In the genomic region with DNA sequence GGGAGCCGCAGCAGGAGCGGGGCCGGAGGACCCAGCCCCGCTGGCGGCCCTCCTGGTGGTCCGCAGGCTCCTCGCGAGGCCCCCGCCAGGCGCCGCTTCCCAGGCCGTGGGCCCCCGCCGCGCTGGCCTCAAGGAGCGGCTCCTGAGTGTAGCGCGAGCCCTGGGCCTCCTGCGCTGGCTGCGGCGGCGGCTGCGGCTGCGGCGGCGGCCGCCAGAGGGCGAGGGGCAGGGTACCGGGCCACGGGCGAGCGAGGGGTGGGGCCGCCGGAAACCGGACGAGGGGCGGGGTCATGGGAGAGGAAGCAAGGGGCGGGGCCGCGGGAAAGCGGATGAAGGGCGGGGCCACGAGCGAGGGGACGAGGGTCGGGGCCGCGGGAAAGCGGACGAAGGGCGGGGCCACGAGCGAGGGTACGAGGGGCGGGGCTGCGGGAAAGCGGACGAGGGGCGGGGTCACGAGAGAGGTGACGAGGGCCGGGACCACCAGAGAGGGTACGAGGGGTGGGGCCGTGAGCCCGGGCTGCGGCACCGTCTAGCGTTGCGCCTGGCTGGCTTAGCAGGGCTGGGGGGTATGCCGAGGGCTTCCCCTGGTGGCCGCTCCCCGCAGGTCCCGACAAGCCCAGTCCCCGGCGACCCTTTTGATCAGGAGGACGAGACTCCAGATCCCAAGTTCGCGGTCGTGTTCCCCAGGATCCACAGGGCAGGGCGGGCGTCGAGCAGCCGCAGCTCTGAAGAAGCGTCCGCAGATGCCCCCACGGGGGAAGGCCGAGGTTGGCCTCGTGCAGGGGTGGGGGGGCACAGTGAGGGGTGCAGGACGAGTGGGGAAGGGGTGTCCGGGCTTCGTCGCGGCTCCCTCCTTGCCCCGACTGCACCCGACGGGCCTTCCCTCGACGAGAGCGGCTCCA, we compare ENCODE assay signal across 8 cellular contexts. TPM values are rescaled to one million over a fixed set of nuclear protein-coding genes. Genes with fewer than 3 reads are reported as not detected.
A peak's percentile ranks its signal among the peaks of the same experiment; 100 is the strongest.
DNase-seq lines count a peak whose midpoint lies in the region; ATAC-seq and TF ChIP-seq lines count a peak whose summit lies in the region.

No MANE protein-coding gene starts in this region.

- H3K4me1 ChIP-seq in Peyer's patch (peaks cover 0 to 25% (median 13%) of the 10 kb centered on the region in 4 donors), fibroblast of lung (ENCODE audit: control insufficient read depth, extremely low read depth, insufficient read depth, low read length) (no peaks in the 10 kb centered on the region)

- no peaks in the 10 kb centered on the region for H3K79me2 ChIP-seq in fibroblast of lung (ENCODE audit: control insufficient read depth, insufficient read depth, low read length)

- H3K4me2 ChIP-seq in fibroblast of lung (ENCODE audit: extremely low read depth, insufficient read depth, low read length) = peak overlapping the region; percentile 35

- peak overlapping the region; percentile 81 to 98 (median 88) for H3K27ac ChIP-seq in Peyer's patch
- H3K27ac ChIP-seq in fibroblast of lung (ENCODE audit: insufficient read depth, low read length) = no peak overlapping the region

- peak overlapping the region in 4 of 6 donors; percentile 75 to 95 (median 84) for H3K27ac Mint-ChIP-seq in naive B cell

- H3K9ac ChIP-seq in fibroblast of lung (ENCODE audit: insufficient read depth, low read length) = no peak overlapping the region

- no peaks in the 10 kb centered on the region for H3K36me3 ChIP-seq in Peyer's patch
- no peaks in the 10 kb centered on the region for H3K36me3 ChIP-seq in fibroblast of lung (ENCODE audit: control insufficient read depth, insufficient read depth, low read length)

- H3K9me3 ChIP-seq in Peyer's patch (no peaks in the 10 kb centered on the region), fibroblast of lung (ENCODE audit: control insufficient read depth, insufficient read depth, low read depth, low read length) (no peaks in the 10 kb centered on the region)

- TF ChIP-seq POLR2A in Peyer's patch (IDR thresholded peaks at IDR 0.05) = peak in 1 of 2 donors; percentile 38

- H3K4me1 Mint-ChIP-seq in naive B cell = peaks cover 5 to 21% (median 12%) of the 10 kb centered on the region in 3 donors

- H2AFZ ChIP-seq in fibroblast of lung (ENCODE audit: low read length) = peak overlapping the region; percentile 80

- no peaks in the 10 kb centered on the region for H4K20me1 ChIP-seq in fibroblast of lung (ENCODE audit: control insufficient read depth, extremely low read depth, insufficient read depth, low read length)

- H3K36me3 Mint-ChIP-seq in naive B cell = no peaks in the 10 kb centered on the region

- DNase-seq in Caki2 (ENCODE audit: low read depth) = peak; percentile 83
- peak; percentile 98 for DNase-seq in Kasumi-1 (lab: John Stamatoyannopoulos, UW)
- peak; percentile 98 to 99 (median 99) for DNase-seq in Peyer's patch
- DNase-seq in activated T-helper 1 cell treated with anti-CD3 and anti-CD28 coated beads, Interleukin-2, amount 50 U/mL, for 16 hours (ENCODE audit: low read depth in 1 of 2, low spot score in 1 of 2) = peak; percentile 89 to 98
- DNase-seq in fibroblast of lung (ENCODE audit: low read depth in 2 of 2) = peak; percentile 67 to 78
- DNase-seq in naive B cell = peak; percentile 88
- peak; percentile 98 for DNase-seq in stimulated activated CD8-positive, alpha-beta memory T cell treated with anti-CD3 and anti-CD28 coated beads, Interleukin-7, amount 100 ng/mL, for 24 hours (ENCODE audit: low read depth)

- H3K4me3 ChIP-seq in Peyer's patch = peak overlapping the region; percentile 63 to 73 (median 65)
- H3K4me3 ChIP-seq in fibroblast of lung (replicated peaks in 1 of 4; ENCODE audit: control extremely low read depth in 1 of 4, insufficient read depth in 1 of 4, low read depth in 3 of 4, low read length in 4 of 4) = peak overlapping the region; percentile 34 to 55 (median 43)

- in situ Hi-C loops in Caki2 (cut with HindIII; ENCODE audit: low pct_unique_long_range_greater_than_20kb, low sequenced_read_pairs) = no loop called here

- H3K27me3 Mint-ChIP-seq in naive B cell = no peaks in the 10 kb centered on the region

- no peaks in the 10 kb centered on the region for H3K9me3 Mint-ChIP-seq in naive B cell

- TF ChIP-seq CTCF in Peyer's patch (IDR thresholded peaks at IDR 0.05) = peak; percentile 79 to 94 (median 89)
- peak; percentile 21 to 30 for TF ChIP-seq CTCF in fibroblast of lung (conservative IDR thresholded peaks at IDR 0.05 in 1 of 2, IDR thresholded peaks at IDR 0.05 in 1 of 2; ENCODE audit: low read depth in 1 of 2, low read length in 2 of 2)

- peak; percentile 51 for ATAC-seq in GM21717 (IDR thresholded peaks at IDR 0.05; ENCODE audit: unreplicated experiment)
- ATAC-seq in naive B cell (ENCODE audit: low read depth in 2 of 2) = peak; percentile 78 to 87

- H3K27me3 ChIP-seq in Peyer's patch (no peaks in the 10 kb centered on the region), fibroblast of lung (ENCODE audit: control insufficient read depth, insufficient read depth, low read length) (peaks cover 27% of the 10 kb centered on the region)

- peak overlapping the region; percentile 62 to 95 (median 82) for H3K4me3 Mint-ChIP-seq in naive B cell

RNA-seq across cellular contexts. Expression of a gene that starts 1.7 kb away (rescaled TPM):
- total RNA-seq in Caki2 (2014; rRNA removed; shearing (Covaris generic); ENCODE audit: low replicate concordance) = 0.34 and 16.6 TPM in 2 replicates
- total RNA-seq in Peyer's patch (1,000 to 10,000 TPM in 3 of 4 donors, 100 to 1,000 TPM in 1; 552 to 2,671 (median 1,951) TPM), fibroblast of lung (4.6 and 14.4 TPM in 2 replicates)
- polyA plus RNA-seq in fibroblast of lung (0.17 and 0.49 TPM in 2 replicates), naive B cell (ENCODE audit: low read depth in 6 of 6) (1 to 10 TPM; 2.9 to 5.9 (median 3.5) TPM)
- polyA plus RNA-seq in fibroblast of lung (2012) = 0.37 and 0.43 TPM in 2 replicates
- polyA minus RNA-seq in fibroblast of lung (ENCODE audit: low replicate concordance) = 1.9 TPM in 1 of 2 replicates, not detected in the other

RNA-seq across cellular contexts. Expression of a gene that starts 44.0 kb away (rescaled TPM):
- total RNA-seq in Caki2 (2014; rRNA removed; shearing (Covaris generic); ENCODE audit: low replicate concordance) = not detected in 2 replicates
- total RNA-seq in Peyer's patch (100 to 1,000 TPM in 1 of 4 donors, 10 to 100 TPM in 2, not detected in 1; 68.8 to 161 (median 97.1) TPM), fibroblast of lung (under 0.01 and 0.17 TPM in 2 replicates)
- polyA plus RNA-seq in fibroblast of lung (0.05 TPM in 1 of 2 replicates, not detected in the other), naive B cell (ENCODE audit: low read depth in 6 of 6) (1 to 10 TPM in 2 of 6 donors, under 1 TPM in 2, not detected in 2; 0.24 to 1.3 (median 1.1) TPM)
- polyA plus RNA-seq in fibroblast of lung (2012) = 0.10 TPM in 1 of 2 replicates, not detected in the other
- not detected in 2 replicates for polyA minus RNA-seq in fibroblast of lung (ENCODE audit: low replicate concordance)

Comparison
In these comparisons a context has a peak if more than half of its experiments do, and no peak if none do; other contexts are left out.
1. RNA of a gene that starts 1.7 kb away (total RNA-seq): 552 to 2,671 TPM in Peyer's patch; 4.6 to 14.4 TPM in fibroblast of lung and 0.34 to 16.6 TPM in Caki2; every median in the first group is over 10 times any median in the second.
2. Peak in every context shown above with its lines, with median percentiles within 50 percentile points of each other: DNase-seq.